ENCODE assay signal across 15 cellular contexts in the genomic region with DNA sequence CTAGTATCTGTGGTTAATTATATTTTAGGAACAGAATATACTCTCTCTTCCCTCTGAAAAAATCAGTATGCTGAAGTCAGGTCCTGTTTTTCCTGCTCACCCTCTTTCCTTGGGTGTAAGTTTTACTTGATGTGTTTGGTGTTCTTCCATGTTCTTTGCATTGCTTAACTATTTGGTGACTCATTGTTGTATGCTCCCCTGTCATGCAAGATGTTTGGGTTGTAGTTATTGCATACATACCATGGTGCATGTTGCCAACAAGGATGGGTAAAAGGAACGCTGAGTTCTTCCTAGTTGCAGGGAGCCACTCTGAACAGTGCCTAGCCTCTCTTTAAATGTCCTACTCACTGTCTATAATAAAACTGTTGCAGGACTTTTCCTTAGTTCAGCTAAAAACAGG.
DNase-seq lines count a peak whose midpoint lies in the region; ATAC-seq and TF ChIP-seq lines count a peak whose summit lies in the region.
"Had no signal": no experiment of that assay in that cellular context is flagged by ENCODE, and none has a peak within 500 bp of the region (broad histone marks: within the 10 kb centered on the region; RNA-seq: fewer than 3 reads in every experiment).

No MANE protein-coding gene starts in this region.

- H3K36me3 ChIP-seq in ACC112 (ENCODE audit: insufficient read depth, low read length) = no peaks in the 10 kb centered on the region
- H3K36me3 ChIP-seq in CD8-positive, alpha-beta T cell (ENCODE audit: insufficient read depth, low read length) = no peaks in the 10 kb centered on the region
- H3K36me3 ChIP-seq: adrenal gland, vagina had no signal

- peaks cover 45% of the 10 kb centered on the region for H3K36me3 Mint-ChIP-seq in HFFc6 (ENCODE audit: low read depth)
- H3K36me3 Mint-ChIP-seq in stimulated activated effector memory CD8-positive, alpha-beta T cell treated with anti-CD3 and anti-CD28 coated beads, Interleukin-12 subunit alpha, Interleukin-12 subunit beta, amount 100 ng/mL, for 72 hours = no peaks in the 10 kb centered on the region
- no peaks in the 10 kb centered on the region for H3K36me3 Mint-ChIP-seq in CD8-positive, alpha-beta T cell
- H3K36me3 Mint-ChIP-seq: WTC11 had no signal

- H3K79me2 ChIP-seq in ACC112 (ENCODE audit: control insufficient read depth, insufficient read depth, low read length, unreplicated experiment) = no peaks in the 10 kb centered on the region

- no peaks in the 10 kb centered on the region for H3K9me3 Mint-ChIP-seq in HFFc6
- peaks cover 15% of the 10 kb centered on the region for H3K9me3 Mint-ChIP-seq in stimulated activated effector memory CD8-positive, alpha-beta T cell treated with anti-CD3 and anti-CD28 coated beads, Interleukin-12 subunit alpha, Interleukin-12 subunit beta, amount 100 ng/mL, for 72 hours
- H3K9me3 Mint-ChIP-seq in CD8-positive, alpha-beta T cell = peaks cover 3% of the 10 kb centered on the region
- H3K9me3 Mint-ChIP-seq: WTC11 had no signal

- no peak overlapping the region for H3K4me3 ChIP-seq in ACC112 (ENCODE audit: low read depth, low read length)
- H3K4me3 ChIP-seq in CD8-positive, alpha-beta T cell (ENCODE audit: low read depth, low read length) = no peak overlapping the region
- H3K4me3 ChIP-seq: adrenal gland, vagina had no signal

- intact Hi-C loops in CD8-positive, alpha-beta T cell (cut with DNase I, micrococcal nuclease) = no loop called here

- no peaks in the 10 kb centered on the region for H3K27me3 ChIP-seq in ACC112 (ENCODE audit: insufficient read depth, low read length)
- H3K27me3 ChIP-seq in CD8-positive, alpha-beta T cell (ENCODE audit: insufficient read depth, low read length) = no peaks in the 10 kb centered on the region
- H3K27me3 ChIP-seq: adrenal gland, vagina had no signal

- peaks cover 21% of the 10 kb centered on the region for H3K4me1 ChIP-seq in ACC112 (ENCODE audit: control insufficient read depth, insufficient read depth, low read length, unreplicated experiment)
- no peaks in the 10 kb centered on the region for H3K4me1 ChIP-seq in CD8-positive, alpha-beta T cell (ENCODE audit: insufficient read depth, low read length)
- H3K4me1 ChIP-seq: adrenal gland had no signal

- H3K9me3 ChIP-seq in CD8-positive, alpha-beta T cell (ENCODE audit: low read length) = no peaks in the 10 kb centered on the region
- H3K9me3 ChIP-seq: adrenal gland, vagina had no signal

- peaks cover 3% of the 10 kb centered on the region; the same call in 1 of the 2 replicates for H3K27me3 Mint-ChIP-seq in HFFc6 (ENCODE audit: insufficient read depth)
- H3K27me3 Mint-ChIP-seq in CD8-positive, alpha-beta T cell (ENCODE audit: low read depth) = no peaks in the 10 kb centered on the region
- H3K27me3 Mint-ChIP-seq: B cell had no signal

- peak overlapping the region; percentile 3; the same call in 1 of the 2 replicates for H3K27ac ChIP-seq in ACC112 (ENCODE audit: low read depth, low read length)
- peak overlapping the region; percentile 27; the same call in 1 of the 2 replicates for H3K27ac ChIP-seq in VCaP
- H3K27ac ChIP-seq in CD8-positive, alpha-beta T cell (ENCODE audit: low read depth, low read length) = no peak overlapping the region
- H3K27ac ChIP-seq: adrenal gland, vagina had no signal

- no peak for ATAC-seq in stimulated activated effector memory CD8-positive, alpha-beta T cell treated with anti-CD3 and anti-CD28 coated beads, Interleukin-12 subunit alpha, Interleukin-12 subunit beta, amount 100 ng/mL, for 72 hours
- ATAC-seq in CD8-positive, alpha-beta T cell = no peak
- ATAC-seq: HCT116 had no signal

- peak overlapping the region; percentile 76 for H3K27ac Mint-ChIP-seq in HFFc6
- H3K27ac Mint-ChIP-seq in stimulated activated effector memory CD8-positive, alpha-beta T cell treated with anti-CD3 and anti-CD28 coated beads, Interleukin-12 subunit alpha, Interleukin-12 subunit beta, amount 100 ng/mL, for 72 hours = no peak overlapping the region
- no peak overlapping the region for H3K27ac Mint-ChIP-seq in CD8-positive, alpha-beta T cell
- H3K27ac Mint-ChIP-seq: B cell, WTC11 had no signal

- CTCF ChIA-PET in CD8-positive, alpha-beta T cell (lab: Charles Lee) = no interaction called here

- H3K4me3 Mint-ChIP-seq in HFFc6 = peak overlapping the region; percentile 33
- no peak overlapping the region for H3K4me3 Mint-ChIP-seq in stimulated activated effector memory CD8-positive, alpha-beta T cell treated with anti-CD3 and anti-CD28 coated beads, Interleukin-12 subunit alpha, Interleukin-12 subunit beta, amount 100 ng/mL, for 72 hours
- no peak overlapping the region for H3K4me3 Mint-ChIP-seq in CD8-positive, alpha-beta T cell
- H3K4me3 Mint-ChIP-seq: B cell, WTC11 had no signal

- POLR2A ChIA-PET in CD8-positive, alpha-beta T cell (lab: Charles Lee) = no interaction called here

- DNase-seq in HFFc6 (peak; percentile 72), fibroblast of the conjunctiva (ENCODE audit: low read depth) (peak; percentile 94), activated gamma-delta T cell (lab: John Stamatoyannopoulos, UW) (no peak)
- DNase-seq in stimulated activated effector memory CD8-positive, alpha-beta T cell treated with anti-CD3 and anti-CD28 coated beads, Interleukin-12 subunit alpha, Interleukin-12 subunit beta, amount 100 ng/mL, for 72 hours (ENCODE audit: low spot score in 2 of 2) = no peak
- no peak for DNase-seq in stimulated activated naive CD4-positive, alpha-beta T cell treated with Interleukin-2 at 50 U/mL for 16 hours (lab: John Stamatoyannopoulos, UW)
- DNase-seq in CD8-positive, alpha-beta T cell = no peak
- DNase-seq: activated CD8-positive, alpha-beta memory T cell treated with anti-CD3 and anti-CD28 coated beads, Interleukin-2, amount 50 U/mL, for 4 hours; adrenal gland; effector memory CD4-positive, alpha-beta T cell had no signal

- H3K4me1 Mint-ChIP-seq in HFFc6 (ENCODE audit: low read depth) = peaks cover 76% of the 10 kb centered on the region
- H3K4me1 Mint-ChIP-seq in stimulated activated effector memory CD8-positive, alpha-beta T cell treated with anti-CD3 and anti-CD28 coated beads, Interleukin-12 subunit alpha, Interleukin-12 subunit beta, amount 100 ng/mL, for 72 hours = no peaks in the 10 kb centered on the region
- no peaks in the 10 kb centered on the region for H3K4me1 Mint-ChIP-seq in CD8-positive, alpha-beta T cell (ENCODE audit: low read depth)
- H3K4me1 Mint-ChIP-seq: B cell had no signal

- TF ChIP-seq CTCF in HFFc6 (IDR thresholded peaks at IDR 0.05) = no peak
- no peak for TF ChIP-seq CTCF in VCaP (conservative IDR thresholded peaks at IDR 0.05)
- no peak for TF ChIP-seq CTCF in CD8-positive, alpha-beta T cell (IDR thresholded peaks at IDR 0.05)

- no peak overlapping the region for H2AFZ ChIP-seq in ACC112 (ENCODE audit: low read length, unreplicated experiment)

Comparison
In these comparisons a context has a peak if more than half of its experiments do, and no peak if none do; other contexts are left out.
1. DNase-seq: peak in HFFc6 (single experiment) and fibroblast of the conjunctiva (single experiment); none in stimulated activated effector memory CD8-positive, alpha-beta T cell treated with anti-CD3 and anti-CD28 coated beads, Interleukin-12 subunit alpha, Interleukin-12 subunit beta, amount 100 ng/mL, for 72 hours (0 of 2), stimulated activated naive CD4-positive, alpha-beta T cell treated with Interleukin-2 at 50 U/mL for 16 hours (single experiment), activated gamma-delta T cell (single experiment) and CD8-positive, alpha-beta T cell (0 of 7).